Comparison of ENCODE assay signal across 1 cellular context in the genomic region with DNA sequence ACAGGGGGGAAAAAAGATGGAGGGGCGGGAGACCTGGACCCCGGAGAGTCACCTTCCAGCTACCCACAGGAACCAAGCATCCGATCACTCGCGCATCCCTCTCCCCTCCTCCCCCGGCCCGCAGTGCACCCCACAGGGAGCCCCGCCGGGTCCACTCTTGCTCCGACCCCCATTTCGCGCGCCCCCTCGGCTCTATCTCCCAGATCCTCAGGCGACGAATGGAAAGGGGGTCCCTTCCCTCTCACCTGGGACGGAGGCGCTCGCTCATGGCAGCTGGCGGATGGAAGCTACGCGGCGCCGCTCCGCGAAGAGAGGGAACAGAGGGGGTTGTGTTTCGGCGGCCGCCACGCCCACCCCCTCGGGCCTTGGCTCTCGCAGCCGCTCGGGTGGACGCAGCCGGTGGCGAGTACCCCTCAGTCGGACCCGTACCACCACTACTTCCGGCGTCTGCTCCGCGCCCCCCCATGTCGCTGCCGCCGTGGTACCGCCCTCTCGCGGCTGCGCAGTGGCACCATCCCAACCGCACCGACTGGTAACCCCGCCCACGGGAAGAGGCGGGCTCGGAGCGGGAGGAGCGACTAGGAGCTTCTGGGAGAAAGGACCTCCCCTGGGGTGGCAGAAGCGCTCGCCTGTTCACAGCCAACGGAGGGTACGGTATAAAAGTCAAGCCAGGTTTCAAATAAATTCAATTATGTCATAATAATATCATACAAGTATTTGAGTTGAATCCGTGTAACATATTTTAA.
A peak's percentile ranks its signal among the peaks of the same experiment; 100 is the strongest.
TF ChIP-seq lines count a peak whose summit lies in the region.

No MANE protein-coding gene starts in this region.

TF ChIP-seq in HEK293, 187 proteins besides CTCF, POLR2A, EP300 and RAD21 (continued from another document):
- TF ChIP-seq GFI1B (tag by site-specific recombination; IDR thresholded peaks at IDR 0.05) (no peak), WT1 (tag by site-specific recombination; IDR thresholded peaks at IDR 0.05) (no peak; the same call in 1 of the 2 replicates), ZNF514 (tag by site-specific recombination; IDR thresholded peaks at IDR 0.05) (no peak), GLI4 (tag by site-specific recombination; IDR thresholded peaks at IDR 0.05) (no peak), ZFP69B (tag by site-specific recombination; IDR thresholded peaks at IDR 0.05) (peak; percentile 42; the same call in 1 of the 2 replicates), ZNF175 (tag by site-specific recombination; IDR thresholded peaks at IDR 0.05) (no peak), ZNF510 (tag by site-specific recombination; IDR thresholded peaks at IDR 0.05; ENCODE audit: insufficient replicate concordance) (no peak), ZFHX2 (tag by site-specific recombination; conservative IDR thresholded peaks at IDR 0.05) (peak; percentile 68)
- TF ChIP-seq, protein P1, sequence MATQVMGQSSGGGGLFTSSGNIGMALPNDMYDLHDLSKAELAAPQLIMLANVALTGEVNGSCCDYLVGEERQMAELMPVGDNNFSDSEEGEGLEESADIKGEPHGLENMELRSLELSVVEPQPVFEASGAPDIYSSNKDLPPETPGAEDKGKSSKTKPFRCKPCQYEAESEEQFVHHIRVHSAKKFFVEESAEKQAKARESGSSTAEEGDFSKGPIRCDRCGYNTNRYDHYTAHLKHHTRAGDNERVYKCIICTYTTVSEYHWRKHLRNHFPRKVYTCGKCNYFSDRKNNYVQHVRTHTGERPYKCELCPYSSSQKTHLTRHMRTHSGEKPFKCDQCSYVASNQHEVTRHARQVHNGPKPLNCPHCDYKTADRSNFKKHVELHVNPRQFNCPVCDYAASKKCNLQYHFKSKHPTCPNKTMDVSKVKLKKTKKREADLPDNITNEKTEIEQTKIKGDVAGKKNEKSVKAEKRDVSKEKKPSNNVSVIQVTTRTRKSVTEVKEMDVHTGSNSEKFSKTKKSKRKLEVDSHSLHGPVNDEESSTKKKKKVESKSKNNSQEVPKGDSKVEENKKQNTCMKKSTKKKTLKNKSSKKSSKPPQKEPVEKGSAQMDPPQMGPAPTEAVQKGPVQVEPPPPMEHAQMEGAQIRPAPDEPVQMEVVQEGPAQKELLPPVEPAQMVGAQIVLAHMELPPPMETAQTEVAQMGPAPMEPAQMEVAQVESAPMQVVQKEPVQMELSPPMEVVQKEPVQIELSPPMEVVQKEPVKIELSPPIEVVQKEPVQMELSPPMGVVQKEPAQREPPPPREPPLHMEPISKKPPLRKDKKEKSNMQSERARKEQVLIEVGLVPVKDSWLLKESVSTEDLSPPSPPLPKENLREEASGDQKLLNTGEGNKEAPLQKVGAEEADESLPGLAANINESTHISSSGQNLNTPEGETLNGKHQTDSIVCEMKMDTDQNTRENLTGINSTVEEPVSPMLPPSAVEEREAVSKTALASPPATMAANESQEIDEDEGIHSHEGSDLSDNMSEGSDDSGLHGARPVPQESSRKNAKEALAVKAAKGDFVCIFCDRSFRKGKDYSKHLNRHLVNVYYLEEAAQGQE (tag by site-specific recombination; IDR thresholded peaks at IDR 0.05): peak; percentile 22; the same call in 1 of the 2 replicates
- TF ChIP-seq, protein P2, sequence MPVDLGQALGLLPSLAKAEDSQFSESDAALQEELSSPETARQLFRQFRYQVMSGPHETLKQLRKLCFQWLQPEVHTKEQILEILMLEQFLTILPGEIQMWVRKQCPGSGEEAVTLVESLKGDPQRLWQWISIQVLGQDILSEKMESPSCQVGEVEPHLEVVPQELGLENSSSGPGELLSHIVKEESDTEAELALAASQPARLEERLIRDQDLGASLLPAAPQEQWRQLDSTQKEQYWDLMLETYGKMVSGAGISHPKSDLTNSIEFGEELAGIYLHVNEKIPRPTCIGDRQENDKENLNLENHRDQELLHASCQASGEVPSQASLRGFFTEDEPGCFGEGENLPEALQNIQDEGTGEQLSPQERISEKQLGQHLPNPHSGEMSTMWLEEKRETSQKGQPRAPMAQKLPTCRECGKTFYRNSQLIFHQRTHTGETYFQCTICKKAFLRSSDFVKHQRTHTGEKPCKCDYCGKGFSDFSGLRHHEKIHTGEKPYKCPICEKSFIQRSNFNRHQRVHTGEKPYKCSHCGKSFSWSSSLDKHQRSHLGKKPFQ (tag by site-specific recombination; IDR thresholded peaks at IDR 0.05): no peak
- TF ChIP-seq, protein P3, sequence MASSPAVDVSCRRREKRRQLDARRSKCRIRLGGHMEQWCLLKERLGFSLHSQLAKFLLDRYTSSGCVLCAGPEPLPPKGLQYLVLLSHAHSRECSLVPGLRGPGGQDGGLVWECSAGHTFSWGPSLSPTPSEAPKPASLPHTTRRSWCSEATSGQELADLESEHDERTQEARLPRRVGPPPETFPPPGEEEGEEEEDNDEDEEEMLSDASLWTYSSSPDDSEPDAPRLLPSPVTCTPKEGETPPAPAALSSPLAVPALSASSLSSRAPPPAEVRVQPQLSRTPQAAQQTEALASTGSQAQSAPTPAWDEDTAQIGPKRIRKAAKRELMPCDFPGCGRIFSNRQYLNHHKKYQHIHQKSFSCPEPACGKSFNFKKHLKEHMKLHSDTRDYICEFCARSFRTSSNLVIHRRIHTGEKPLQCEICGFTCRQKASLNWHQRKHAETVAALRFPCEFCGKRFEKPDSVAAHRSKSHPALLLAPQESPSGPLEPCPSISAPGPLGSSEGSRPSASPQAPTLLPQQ (tag by site-specific recombination; IDR thresholded peaks at IDR 0.05): no peak; the same call in 1 of the 2 replicates
